In the genomic region with DNA sequence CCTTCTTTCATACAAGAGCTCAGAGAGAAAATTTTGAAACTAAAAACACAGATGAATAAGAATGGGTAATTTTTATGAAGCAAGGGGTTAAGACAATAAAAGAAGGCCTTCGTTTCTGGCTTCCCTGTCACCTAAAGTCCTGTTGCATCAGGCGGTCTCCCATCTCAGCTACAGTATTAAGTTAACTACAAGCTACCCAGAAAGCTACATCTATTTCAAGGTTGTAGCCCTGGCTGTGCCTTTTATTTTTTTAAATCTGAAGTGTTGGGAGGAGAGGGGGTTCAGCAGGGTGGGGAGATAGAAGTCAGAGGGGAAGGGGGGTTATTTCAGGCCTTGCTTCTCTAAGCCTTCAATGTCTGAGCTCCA, we compare ENCODE assay signal across 1 cellular context.
TF ChIP-seq lines count a peak whose summit lies in the region.

No MANE protein-coding gene starts in this region.

TF ChIP-seq in H1, 55 proteins besides CTCF, POLR2A, EP300 and RAD21:
- TF ChIP-seq CHD2 (IDR thresholded peaks at IDR 0.05; ENCODE audit: low read length) (no peak), TBP (IDR thresholded peaks at IDR 0.05; ENCODE audit: low read depth, low read length) (no peak), JUN (IDR thresholded peaks at IDR 0.05; ENCODE audit: low read depth, low read length) (no peak), ZNF274 (IDR thresholded peaks at IDR 0.05; ENCODE audit: borderline replicate concordance, extremely low read depth, low read length) (no peak), HDAC2 (IDR thresholded peaks at IDR 0.05; ENCODE audit: borderline replicate concordance in 1 of 2, low read depth in 2 of 2, low read length in 2 of 2) (no peak), RBBP5 (IDR thresholded peaks at IDR 0.05; ENCODE audit: borderline replicate concordance, low read depth, low read length) (no peak; the same call in 1 of the 2 replicates), JUND (IDR thresholded peaks at IDR 0.05; ENCODE audit: low read length) (no peak), SP2 (IDR thresholded peaks at IDR 0.05; ENCODE audit: low read length) (no peak), SIRT6 (IDR thresholded peaks at IDR 0.05; ENCODE audit: low read length) (no peak), EZH2 (IDR thresholded peaks at IDR 0.05; ENCODE audit: low read depth, low read length, severe bottlenecking) (no peak), EGR1 (IDR thresholded peaks at IDR 0.05; ENCODE audit: borderline replicate concordance, low read depth, low read length) (no peak), BRCA1 (IDR thresholded peaks at IDR 0.05; ENCODE audit: low read depth, low read length) (no peak), FOSL1 (IDR thresholded peaks at IDR 0.05; ENCODE audit: insufficient read depth, low read depth, low read length) (no peak)
- TF ChIP-seq, protein P1, sequence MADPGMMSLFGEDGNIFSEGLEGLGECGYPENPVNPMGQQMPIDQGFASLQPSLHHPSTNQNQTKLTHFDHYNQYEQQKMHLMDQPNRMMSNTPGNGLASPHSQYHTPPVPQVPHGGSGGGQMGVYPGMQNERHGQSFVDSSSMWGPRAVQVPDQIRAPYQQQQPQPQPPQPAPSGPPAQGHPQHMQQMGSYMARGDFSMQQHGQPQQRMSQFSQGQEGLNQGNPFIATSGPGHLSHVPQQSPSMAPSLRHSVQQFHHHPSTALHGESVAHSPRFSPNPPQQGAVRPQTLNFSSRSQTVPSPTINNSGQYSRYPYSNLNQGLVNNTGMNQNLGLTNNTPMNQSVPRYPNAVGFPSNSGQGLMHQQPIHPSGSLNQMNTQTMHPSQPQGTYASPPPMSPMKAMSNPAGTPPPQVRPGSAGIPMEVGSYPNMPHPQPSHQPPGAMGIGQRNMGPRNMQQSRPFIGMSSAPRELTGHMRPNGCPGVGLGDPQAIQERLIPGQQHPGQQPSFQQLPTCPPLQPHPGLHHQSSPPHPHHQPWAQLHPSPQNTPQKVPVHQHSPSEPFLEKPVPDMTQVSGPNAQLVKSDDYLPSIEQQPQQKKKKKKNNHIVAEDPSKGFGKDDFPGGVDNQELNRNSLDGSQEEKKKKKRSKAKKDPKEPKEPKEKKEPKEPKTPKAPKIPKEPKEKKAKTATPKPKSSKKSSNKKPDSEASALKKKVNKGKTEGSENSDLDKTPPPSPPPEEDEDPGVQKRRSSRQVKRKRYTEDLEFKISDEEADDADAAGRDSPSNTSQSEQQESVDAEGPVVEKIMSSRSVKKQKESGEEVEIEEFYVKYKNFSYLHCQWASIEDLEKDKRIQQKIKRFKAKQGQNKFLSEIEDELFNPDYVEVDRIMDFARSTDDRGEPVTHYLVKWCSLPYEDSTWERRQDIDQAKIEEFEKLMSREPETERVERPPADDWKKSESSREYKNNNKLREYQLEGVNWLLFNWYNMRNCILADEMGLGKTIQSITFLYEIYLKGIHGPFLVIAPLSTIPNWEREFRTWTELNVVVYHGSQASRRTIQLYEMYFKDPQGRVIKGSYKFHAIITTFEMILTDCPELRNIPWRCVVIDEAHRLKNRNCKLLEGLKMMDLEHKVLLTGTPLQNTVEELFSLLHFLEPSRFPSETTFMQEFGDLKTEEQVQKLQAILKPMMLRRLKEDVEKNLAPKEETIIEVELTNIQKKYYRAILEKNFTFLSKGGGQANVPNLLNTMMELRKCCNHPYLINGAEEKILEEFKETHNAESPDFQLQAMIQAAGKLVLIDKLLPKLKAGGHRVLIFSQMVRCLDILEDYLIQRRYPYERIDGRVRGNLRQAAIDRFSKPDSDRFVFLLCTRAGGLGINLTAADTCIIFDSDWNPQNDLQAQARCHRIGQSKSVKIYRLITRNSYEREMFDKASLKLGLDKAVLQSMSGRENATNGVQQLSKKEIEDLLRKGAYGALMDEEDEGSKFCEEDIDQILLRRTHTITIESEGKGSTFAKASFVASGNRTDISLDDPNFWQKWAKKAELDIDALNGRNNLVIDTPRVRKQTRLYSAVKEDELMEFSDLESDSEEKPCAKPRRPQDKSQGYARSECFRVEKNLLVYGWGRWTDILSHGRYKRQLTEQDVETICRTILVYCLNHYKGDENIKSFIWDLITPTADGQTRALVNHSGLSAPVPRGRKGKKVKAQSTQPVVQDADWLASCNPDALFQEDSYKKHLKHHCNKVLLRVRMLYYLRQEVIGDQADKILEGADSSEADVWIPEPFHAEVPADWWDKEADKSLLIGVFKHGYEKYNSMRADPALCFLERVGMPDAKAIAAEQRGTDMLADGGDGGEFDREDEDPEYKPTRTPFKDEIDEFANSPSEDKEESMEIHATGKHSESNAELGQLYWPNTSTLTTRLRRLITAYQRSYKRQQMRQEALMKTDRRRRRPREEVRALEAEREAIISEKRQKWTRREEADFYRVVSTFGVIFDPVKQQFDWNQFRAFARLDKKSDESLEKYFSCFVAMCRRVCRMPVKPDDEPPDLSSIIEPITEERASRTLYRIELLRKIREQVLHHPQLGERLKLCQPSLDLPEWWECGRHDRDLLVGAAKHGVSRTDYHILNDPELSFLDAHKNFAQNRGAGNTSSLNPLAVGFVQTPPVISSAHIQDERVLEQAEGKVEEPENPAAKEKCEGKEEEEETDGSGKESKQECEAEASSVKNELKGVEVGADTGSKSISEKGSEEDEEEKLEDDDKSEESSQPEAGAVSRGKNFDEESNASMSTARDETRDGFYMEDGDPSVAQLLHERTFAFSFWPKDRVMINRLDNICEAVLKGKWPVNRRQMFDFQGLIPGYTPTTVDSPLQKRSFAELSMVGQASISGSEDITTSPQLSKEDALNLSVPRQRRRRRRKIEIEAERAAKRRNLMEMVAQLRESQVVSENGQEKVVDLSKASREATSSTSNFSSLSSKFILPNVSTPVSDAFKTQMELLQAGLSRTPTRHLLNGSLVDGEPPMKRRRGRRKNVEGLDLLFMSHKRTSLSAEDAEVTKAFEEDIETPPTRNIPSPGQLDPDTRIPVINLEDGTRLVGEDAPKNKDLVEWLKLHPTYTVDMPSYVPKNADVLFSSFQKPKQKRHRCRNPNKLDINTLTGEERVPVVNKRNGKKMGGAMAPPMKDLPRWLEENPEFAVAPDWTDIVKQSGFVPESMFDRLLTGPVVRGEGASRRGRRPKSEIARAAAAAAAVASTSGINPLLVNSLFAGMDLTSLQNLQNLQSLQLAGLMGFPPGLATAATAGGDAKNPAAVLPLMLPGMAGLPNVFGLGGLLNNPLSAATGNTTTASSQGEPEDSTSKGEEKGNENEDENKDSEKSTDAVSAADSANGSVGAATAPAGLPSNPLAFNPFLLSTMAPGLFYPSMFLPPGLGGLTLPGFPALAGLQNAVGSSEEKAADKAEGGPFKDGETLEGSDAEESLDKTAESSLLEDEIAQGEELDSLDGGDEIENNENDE (IDR thresholded peaks at IDR 0.05; ENCODE audit: insufficient replicate concordance, low read length): no peak
